1 cellular context compared by ENCODE assay signal in the genomic region with DNA sequence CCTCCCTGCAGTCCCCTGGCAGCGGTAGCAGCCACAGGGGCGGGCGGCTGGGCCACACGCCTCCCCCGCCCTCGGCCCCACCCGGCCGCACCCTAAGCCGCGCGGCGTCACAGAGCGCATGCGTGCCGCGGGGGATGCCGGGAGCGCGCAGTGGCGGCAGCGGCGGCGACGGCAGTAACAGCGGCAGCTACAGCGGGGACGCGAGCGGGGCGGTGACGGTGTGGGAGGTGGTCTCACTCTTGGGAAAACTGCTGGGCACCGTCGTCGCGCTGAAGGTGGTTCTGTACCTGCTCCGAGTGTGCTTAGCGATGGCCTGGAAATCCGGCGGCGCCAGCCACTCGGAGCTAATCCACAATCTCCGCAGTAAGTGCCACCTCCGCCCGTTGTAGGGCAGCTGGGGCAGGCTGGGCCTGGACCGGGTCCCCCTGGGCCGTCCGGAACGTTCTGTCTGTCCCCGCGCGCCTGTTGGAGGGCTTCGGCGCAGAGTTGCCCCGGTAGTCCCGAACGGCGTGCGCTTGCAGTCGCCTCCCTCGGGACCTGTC.
TF ChIP-seq lines count a peak whose summit lies in the region.

A gene (plus strand): TSS at position 148 of the 542 bp plus-strand sequence. CDS start 161 bp downstream, at position 309.

TF ChIP-seq in K562, 482 proteins besides CTCF, POLR2A, EP300 and RAD21 (continued from another document and continues in another):
- TF ChIP-seq KLF13 (tag; IDR thresholded peaks at IDR 0.05; ENCODE audit: borderline replicate concordance, low read depth) (peak; percentile 38; the same call in 1 of the 2 replicates), SLC30A9 (CRISPR knock-in tag; IDR thresholded peaks at IDR 0.05) (no peak), CREB1 (IDR thresholded peaks at IDR 0.05) (no peak; the same call in 1 of the 2 replicates), CREB1 (CRISPR knock-in tag; IDR thresholded peaks at IDR 0.05) (peak; percentile 32; the same call in 1 of the 2 replicates), FOXP1 (CRISPR knock-in tag; IDR thresholded peaks at IDR 0.05) (peak; percentile 87; the same call in 1 of the 2 replicates), MTA3 (IDR thresholded peaks at IDR 0.05; ENCODE audit: borderline replicate concordance) (peak; percentile 76; the same call in 1 of the 2 replicates), PURB (CRISPR knock-in tag; IDR thresholded peaks at IDR 0.05; ENCODE audit: low read depth) (no peak), PHF20 (IDR thresholded peaks at IDR 0.05; ENCODE audit: partially characterized antibody) (peak; percentile 28), ELF1 (tag; IDR thresholded peaks at IDR 0.05) (0 out of 2 replicates have a peak, but pooled peaks have one; percentile 57), NFATC3 (IDR thresholded peaks at IDR 0.05) (no peak), ZFP36 (IDR thresholded peaks at IDR 0.05; ENCODE audit: low read depth, low read length, partially characterized antibody) (peak; percentile 47), PHF21A (IDR thresholded peaks at IDR 0.05; ENCODE audit: borderline replicate concordance, low read depth) (0 out of 2 replicates have a peak, but pooled peaks have one; percentile 31), FOXK1 (CRISPR knock-in tag; IDR thresholded peaks at IDR 0.05; ENCODE audit: borderline replicate concordance) (no peak), SMARCE1 (IDR thresholded peaks at IDR 0.05) (no peak), KAT7 (CRISPR knock-in tag; IDR thresholded peaks at IDR 0.05; ENCODE audit: borderline replicate concordance) (peak; percentile 90; the same call in 1 of the 2 replicates), FIP1L1 (IDR thresholded peaks at IDR 0.05; ENCODE audit: low read depth, low read length, poor library complexity, severe bottlenecking) (peak; percentile 71), DACH1 (IDR thresholded peaks at IDR 0.05; ENCODE audit: partially characterized antibody) (no peak), ZNF143 (CRISPR knock-in tag; IDR thresholded peaks at IDR 0.05) (peak; percentile 86), RBM14 (IDR thresholded peaks at IDR 0.05; ENCODE audit: borderline replicate concordance, insufficient read depth, low read depth, low read length) (0 out of 2 replicates have a peak, but pooled peaks have one; percentile 48), MYC (IDR thresholded peaks at IDR 0.05; ENCODE audit: low read depth, low read length) (peak; percentile 23; the same call in 1 of the 2 replicates), MYC (CRISPR knock-in tag; IDR thresholded peaks at IDR 0.05; ENCODE audit: borderline replicate concordance, low read depth) (peak; percentile 64; the same call in 1 of the 2 replicates), POLR2B (IDR thresholded peaks at IDR 0.05; ENCODE audit: low read depth, partially characterized antibody) (peak; percentile 91), SIN3B (IDR thresholded peaks at IDR 0.05; ENCODE audit: low read depth) (peak; percentile 58; the same call in 1 of the 2 replicates), FOXK2 (conservative IDR thresholded peaks at IDR 0.05 in 1 of 2, IDR thresholded peaks at IDR 0.05 in 1 of 2; ENCODE audit: low read depth in 2 of 2) (peak in 1 of 2 experiments; percentile 31; a peak in 1 of 4 replicates), CTBP1 (IDR thresholded peaks at IDR 0.05; ENCODE audit: borderline replicate concordance) (peak; percentile 89), BRD4 (IDR thresholded peaks at IDR 0.05) (0 out of 2 replicates have a peak, but pooled peaks have one; percentile 3), CBX3 (IDR thresholded peaks at IDR 0.05; ENCODE audit: borderline replicate concordance in 1 of 2, low read length in 2 of 2) (no peak), ETV1 (tag; conservative IDR thresholded peaks at IDR 0.05; ENCODE audit: low read depth) (0 out of 2 replicates have a peak, but pooled peaks have one; percentile 73), NRF1 (conservative IDR thresholded peaks at IDR 0.05 in 1 of 2, IDR thresholded peaks at IDR 0.05 in 1 of 2) (peak; percentile 94 to 95)
- TF ChIP-seq, protein P1, sequence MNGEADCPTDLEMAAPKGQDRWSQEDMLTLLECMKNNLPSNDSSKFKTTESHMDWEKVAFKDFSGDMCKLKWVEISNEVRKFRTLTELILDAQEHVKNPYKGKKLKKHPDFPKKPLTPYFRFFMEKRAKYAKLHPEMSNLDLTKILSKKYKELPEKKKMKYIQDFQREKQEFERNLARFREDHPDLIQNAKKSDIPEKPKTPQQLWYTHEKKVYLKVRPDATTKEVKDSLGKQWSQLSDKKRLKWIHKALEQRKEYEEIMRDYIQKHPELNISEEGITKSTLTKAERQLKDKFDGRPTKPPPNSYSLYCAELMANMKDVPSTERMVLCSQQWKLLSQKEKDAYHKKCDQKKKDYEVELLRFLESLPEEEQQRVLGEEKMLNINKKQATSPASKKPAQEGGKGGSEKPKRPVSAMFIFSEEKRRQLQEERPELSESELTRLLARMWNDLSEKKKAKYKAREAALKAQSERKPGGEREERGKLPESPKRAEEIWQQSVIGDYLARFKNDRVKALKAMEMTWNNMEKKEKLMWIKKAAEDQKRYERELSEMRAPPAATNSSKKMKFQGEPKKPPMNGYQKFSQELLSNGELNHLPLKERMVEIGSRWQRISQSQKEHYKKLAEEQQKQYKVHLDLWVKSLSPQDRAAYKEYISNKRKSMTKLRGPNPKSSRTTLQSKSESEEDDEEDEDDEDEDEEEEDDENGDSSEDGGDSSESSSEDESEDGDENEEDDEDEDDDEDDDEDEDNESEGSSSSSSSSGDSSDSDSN (IDR thresholded peaks at IDR 0.05; ENCODE audit: borderline replicate concordance in 1 of 2, low read depth in 2 of 2, low read length in 2 of 2), result no peak; a peak in 1 of 4 replicates
- TF ChIP-seq, protein P2, sequence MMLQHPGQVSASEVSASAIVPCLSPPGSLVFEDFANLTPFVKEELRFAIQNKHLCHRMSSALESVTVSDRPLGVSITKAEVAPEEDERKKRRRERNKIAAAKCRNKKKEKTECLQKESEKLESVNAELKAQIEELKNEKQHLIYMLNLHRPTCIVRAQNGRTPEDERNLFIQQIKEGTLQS (IDR thresholded peaks at IDR 0.05), result no peak; the same call in 1 of the 2 replicates
- TF ChIP-seq, protein P2 (CRISPR knock-in tag; conservative IDR thresholded peaks at IDR 0.05), result peak; percentile 70
- TF ChIP-seq, protein P3, sequence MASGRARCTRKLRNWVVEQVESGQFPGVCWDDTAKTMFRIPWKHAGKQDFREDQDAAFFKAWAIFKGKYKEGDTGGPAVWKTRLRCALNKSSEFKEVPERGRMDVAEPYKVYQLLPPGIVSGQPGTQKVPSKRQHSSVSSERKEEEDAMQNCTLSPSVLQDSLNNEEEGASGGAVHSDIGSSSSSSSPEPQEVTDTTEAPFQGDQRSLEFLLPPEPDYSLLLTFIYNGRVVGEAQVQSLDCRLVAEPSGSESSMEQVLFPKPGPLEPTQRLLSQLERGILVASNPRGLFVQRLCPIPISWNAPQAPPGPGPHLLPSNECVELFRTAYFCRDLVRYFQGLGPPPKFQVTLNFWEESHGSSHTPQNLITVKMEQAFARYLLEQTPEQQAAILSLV (tag; IDR thresholded peaks at IDR 0.05), result no peak
- TF ChIP-seq, protein P4, sequence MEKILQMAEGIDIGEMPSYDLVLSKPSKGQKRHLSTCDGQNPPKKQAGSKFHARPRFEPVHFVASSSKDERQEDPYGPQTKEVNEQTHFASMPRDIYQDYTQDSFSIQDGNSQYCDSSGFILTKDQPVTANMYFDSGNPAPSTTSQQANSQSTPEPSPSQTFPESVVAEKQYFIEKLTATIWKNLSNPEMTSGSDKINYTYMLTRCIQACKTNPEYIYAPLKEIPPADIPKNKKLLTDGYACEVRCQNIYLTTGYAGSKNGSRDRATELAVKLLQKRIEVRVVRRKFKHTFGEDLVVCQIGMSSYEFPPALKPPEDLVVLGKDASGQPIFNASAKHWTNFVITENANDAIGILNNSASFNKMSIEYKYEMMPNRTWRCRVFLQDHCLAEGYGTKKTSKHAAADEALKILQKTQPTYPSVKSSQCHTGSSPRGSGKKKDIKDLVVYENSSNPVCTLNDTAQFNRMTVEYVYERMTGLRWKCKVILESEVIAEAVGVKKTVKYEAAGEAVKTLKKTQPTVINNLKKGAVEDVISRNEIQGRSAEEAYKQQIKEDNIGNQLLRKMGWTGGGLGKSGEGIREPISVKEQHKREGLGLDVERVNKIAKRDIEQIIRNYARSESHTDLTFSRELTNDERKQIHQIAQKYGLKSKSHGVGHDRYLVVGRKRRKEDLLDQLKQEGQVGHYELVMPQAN (IDR thresholded peaks at IDR 0.05; ENCODE audit: borderline replicate concordance), result peak; percentile 83
- TF ChIP-seq, protein P5, sequence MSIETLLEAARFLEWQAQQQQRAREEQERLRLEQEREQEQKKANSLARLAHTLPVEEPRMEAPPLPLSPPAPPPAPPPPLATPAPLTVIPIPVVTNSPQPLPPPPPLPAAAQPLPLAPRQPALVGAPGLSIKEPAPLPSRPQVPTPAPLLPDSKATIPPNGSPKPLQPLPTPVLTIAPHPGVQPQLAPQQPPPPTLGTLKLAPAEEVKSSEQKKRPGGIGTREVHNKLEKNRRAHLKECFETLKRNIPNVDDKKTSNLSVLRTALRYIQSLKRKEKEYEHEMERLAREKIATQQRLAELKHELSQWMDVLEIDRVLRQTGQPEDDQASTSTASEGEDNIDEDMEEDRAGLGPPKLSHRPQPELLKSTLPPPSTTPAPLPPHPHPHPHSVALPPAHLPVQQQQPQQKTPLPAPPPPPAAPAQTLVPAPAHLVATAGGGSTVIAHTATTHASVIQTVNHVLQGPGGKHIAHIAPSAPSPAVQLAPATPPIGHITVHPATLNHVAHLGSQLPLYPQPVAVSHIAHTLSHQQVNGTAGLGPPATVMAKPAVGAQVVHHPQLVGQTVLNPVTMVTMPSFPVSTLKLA (conservative IDR thresholded peaks at IDR 0.05), result peak; percentile 12 to 81; a peak in 3 of 4 replicates
- TF ChIP-seq, protein P6, sequence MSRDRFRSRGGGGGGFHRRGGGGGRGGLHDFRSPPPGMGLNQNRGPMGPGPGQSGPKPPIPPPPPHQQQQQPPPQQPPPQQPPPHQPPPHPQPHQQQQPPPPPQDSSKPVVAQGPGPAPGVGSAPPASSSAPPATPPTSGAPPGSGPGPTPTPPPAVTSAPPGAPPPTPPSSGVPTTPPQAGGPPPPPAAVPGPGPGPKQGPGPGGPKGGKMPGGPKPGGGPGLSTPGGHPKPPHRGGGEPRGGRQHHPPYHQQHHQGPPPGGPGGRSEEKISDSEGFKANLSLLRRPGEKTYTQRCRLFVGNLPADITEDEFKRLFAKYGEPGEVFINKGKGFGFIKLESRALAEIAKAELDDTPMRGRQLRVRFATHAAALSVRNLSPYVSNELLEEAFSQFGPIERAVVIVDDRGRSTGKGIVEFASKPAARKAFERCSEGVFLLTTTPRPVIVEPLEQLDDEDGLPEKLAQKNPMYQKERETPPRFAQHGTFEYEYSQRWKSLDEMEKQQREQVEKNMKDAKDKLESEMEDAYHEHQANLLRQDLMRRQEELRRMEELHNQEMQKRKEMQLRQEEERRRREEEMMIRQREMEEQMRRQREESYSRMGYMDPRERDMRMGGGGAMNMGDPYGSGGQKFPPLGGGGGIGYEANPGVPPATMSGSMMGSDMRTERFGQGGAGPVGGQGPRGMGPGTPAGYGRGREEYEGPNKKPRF (IDR thresholded peaks at IDR 0.05; ENCODE audit: low read depth, low read length), result no peak
- TF ChIP-seq, protein P7, sequence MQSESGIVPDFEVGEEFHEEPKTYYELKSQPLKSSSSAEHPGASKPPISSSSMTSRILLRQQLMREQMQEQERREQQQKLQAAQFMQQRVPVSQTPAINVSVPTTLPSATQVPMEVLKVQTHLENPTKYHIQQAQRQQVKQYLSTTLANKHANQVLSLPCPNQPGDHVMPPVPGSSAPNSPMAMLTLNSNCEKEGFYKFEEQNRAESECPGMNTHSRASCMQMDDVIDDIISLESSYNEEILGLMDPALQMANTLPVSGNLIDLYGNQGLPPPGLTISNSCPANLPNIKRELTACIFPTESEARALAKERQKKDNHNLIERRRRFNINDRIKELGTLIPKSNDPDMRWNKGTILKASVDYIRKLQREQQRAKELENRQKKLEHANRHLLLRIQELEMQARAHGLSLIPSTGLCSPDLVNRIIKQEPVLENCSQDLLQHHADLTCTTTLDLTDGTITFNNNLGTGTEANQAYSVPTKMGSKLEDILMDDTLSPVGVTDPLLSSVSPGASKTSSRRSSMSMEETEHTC (IDR thresholded peaks at IDR 0.05), result no peak
- TF ChIP-seq, protein P8, sequence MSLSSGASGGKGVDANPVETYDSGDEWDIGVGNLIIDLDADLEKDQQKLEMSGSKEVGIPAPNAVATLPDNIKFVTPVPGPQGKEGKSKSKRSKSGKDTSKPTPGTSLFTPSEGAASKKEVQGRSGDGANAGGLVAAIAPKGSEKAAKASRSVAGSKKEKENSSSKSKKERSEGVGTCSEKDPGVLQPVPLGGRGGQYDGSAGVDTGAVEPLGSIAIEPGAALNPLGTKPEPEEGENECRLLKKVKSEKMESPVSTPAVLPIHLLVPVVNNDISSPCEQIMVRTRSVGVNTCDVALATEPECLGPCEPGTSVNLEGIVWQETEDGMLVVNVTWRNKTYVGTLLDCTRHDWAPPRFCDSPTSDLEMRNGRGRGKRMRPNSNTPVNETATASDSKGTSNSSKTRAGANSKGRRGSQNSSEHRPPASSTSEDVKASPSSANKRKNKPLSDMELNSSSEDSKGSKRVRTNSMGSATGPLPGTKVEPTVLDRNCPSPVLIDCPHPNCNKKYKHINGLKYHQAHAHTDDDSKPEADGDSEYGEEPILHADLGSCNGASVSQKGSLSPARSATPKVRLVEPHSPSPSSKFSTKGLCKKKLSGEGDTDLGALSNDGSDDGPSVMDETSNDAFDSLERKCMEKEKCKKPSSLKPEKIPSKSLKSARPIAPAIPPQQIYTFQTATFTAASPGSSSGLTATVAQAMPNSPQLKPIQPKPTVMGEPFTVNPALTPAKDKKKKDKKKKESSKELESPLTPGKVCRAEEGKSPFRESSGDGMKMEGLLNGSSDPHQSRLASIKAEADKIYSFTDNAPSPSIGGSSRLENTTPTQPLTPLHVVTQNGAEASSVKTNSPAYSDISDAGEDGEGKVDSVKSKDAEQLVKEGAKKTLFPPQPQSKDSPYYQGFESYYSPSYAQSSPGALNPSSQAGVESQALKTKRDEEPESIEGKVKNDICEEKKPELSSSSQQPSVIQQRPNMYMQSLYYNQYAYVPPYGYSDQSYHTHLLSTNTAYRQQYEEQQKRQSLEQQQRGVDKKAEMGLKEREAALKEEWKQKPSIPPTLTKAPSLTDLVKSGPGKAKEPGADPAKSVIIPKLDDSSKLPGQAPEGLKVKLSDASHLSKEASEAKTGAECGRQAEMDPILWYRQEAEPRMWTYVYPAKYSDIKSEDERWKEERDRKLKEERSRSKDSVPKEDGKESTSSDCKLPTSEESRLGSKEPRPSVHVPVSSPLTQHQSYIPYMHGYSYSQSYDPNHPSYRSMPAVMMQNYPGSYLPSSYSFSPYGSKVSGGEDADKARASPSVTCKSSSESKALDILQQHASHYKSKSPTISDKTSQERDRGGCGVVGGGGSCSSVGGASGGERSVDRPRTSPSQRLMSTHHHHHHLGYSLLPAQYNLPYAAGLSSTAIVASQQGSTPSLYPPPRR (CRISPR knock-in tag; IDR thresholded peaks at IDR 0.05; ENCODE audit: borderline replicate concordance), result 0 out of 2 replicates have a peak, but pooled peaks have one; percentile 41
- TF ChIP-seq, protein P9, sequence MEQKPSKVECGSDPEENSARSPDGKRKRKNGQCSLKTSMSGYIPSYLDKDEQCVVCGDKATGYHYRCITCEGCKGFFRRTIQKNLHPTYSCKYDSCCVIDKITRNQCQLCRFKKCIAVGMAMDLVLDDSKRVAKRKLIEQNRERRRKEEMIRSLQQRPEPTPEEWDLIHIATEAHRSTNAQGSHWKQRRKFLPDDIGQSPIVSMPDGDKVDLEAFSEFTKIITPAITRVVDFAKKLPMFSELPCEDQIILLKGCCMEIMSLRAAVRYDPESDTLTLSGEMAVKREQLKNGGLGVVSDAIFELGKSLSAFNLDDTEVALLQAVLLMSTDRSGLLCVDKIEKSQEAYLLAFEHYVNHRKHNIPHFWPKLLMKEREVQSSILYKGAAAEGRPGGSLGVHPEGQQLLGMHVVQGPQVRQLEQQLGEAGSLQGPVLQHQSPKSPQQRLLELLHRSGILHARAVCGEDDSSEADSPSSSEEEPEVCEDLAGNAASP (IDR thresholded peaks at IDR 0.05), result no peak
